ENCODE assay signal across 11 cellular contexts in the genomic region with DNA sequence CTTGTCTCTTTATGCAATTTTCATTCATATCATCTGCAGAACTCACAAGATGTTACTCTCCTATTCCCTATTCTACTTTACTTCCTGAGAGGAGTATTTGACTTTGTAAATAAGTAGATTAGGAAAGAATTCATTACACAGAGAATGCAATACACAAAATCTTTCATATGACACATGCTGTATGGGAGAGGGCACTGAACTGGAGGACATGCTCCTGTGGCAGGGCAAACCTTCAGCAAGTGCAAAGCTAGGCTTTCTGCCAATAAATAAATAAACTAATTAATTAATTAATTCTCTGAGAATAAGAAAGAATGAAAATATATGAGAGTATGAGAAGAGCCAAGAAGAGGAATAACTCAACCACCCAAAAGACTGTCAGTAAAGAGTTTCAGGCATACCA.
"Had no signal": no experiment of that assay in that cellular context is flagged by ENCODE, and none has a peak within 500 bp of the region (broad histone marks: within the 10 kb centered on the region; RNA-seq: fewer than 3 reads in every experiment).

No MANE protein-coding gene starts in this region.

- H3K27ac Mint-ChIP-seq: GM23338, HFFc6 had no signal

- H3K9me3 ChIP-seq: HAP-1 had no signal

- H3K9ac ChIP-seq: GM23248 had no signal

- H3K4me3 ChIP-seq: GM23248, GM23338, HAP-1 had no signal

- ATAC-seq: GM23338, HCT116 had no signal

- H3K4me3 Mint-ChIP-seq: GM23338, H9, HFFc6 had no signal

- H3K4me2 ChIP-seq: GM23338 had no signal

- H3K9me3 Mint-ChIP-seq: GM23338, H9, HFFc6 had no signal

- H3K4me1 Mint-ChIP-seq: GM23338, H9 had no signal

- H3K4me1 ChIP-seq: HAP-1 had no signal

- H2AFZ ChIP-seq: GM23248, GM23338 had no signal

- FAIRE-seq: H1, H54 had no signal

- DNase-seq: GM23248, GOT3, H7, H9, HCEC 1CT, HFFc6 had no signal

- H3K27ac ChIP-seq: GM23248 had no signal
